15 cellular contexts compared by ENCODE assay signal in the genomic region with DNA sequence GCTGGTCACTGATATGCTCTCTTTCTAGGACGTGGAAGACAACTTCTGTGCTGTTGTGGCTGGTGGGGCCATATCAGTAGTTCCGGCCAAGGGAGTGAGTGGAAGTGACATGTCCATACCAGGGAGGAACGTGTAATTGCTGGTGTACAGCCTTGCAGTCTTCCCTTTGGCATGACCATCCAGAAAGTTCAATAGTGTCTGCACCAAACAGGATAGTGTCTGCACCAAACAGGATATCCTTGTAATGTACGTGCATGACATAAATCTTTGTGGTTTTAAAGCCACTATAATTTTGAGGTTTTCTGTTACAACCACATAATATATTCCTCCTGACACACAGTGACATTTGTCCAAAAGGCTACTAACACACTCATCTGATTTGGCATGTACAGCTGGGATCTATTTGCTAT. TPM values are rescaled to one million over a fixed set of nuclear protein-coding genes. Genes with fewer than 3 reads are reported as not detected.
DNase-seq lines count a peak whose midpoint lies in the region; ATAC-seq, FAIRE-seq and TF ChIP-seq lines count a peak whose summit lies in the region.
"Had no signal": no experiment of that assay in that cellular context is flagged by ENCODE, and none has a peak within 500 bp of the region (broad histone marks: within the 10 kb centered on the region; RNA-seq: fewer than 3 reads in every experiment).

No MANE protein-coding gene starts in this region.

- H3K4me1 ChIP-seq in right lobe of liver (no peaks in the 10 kb centered on the region), HepG2 (ENCODE audit: insufficient read depth, low read length) (no peaks in the 10 kb centered on the region), upper lobe of right lung (peaks cover 3% of the 10 kb centered on the region), GM23338 (ENCODE audit: insufficient read depth) (no peaks in the 10 kb centered on the region; the same call in 1 of the 2 replicates), HAP-1 (no peaks in the 10 kb centered on the region)

- no peak for TF ChIP-seq CTCF in right lobe of liver (IDR thresholded peaks at IDR 0.05)
- TF ChIP-seq CTCF in HepG2 (CRISPR knock-in tag; IDR thresholded peaks at IDR 0.05) = no peak
- TF ChIP-seq CTCF in upper lobe of right lung (IDR thresholded peaks at IDR 0.05) = no peak
- TF ChIP-seq CTCF in GM23338 (conservative IDR thresholded peaks at IDR 0.05; ENCODE audit: low read depth in 2 of 2) = no peak

- H2AFZ ChIP-seq in HepG2 (ENCODE audit: low read length) (no peak overlapping the region), GM23338 (no peak overlapping the region)

- no peaks in the 10 kb centered on the region for H3K9me2 ChIP-seq in GM23338 (ENCODE audit: insufficient read depth)

- H3K4me2 ChIP-seq in HepG2 (ENCODE audit: low read depth, low read length) (no peak overlapping the region), GM23338 (no peak overlapping the region)

- H3K36me3 ChIP-seq in right lobe of liver = peaks cover 0 to 36% (median 12%) of the 10 kb centered on the region in 4 donors
- peaks cover 5 to 33% of the 10 kb centered on the region in 2 experiments for H3K36me3 ChIP-seq in HepG2 (replicated peaks in 1 of 2; ENCODE audit: control insufficient read depth in 1 of 2, insufficient read depth in 2 of 2, low read length in 2 of 2)
- H3K36me3 ChIP-seq in upper lobe of right lung = peaks cover 43% of the 10 kb centered on the region
- H3K36me3 ChIP-seq in GM23338 (ENCODE audit: insufficient read depth) = no peaks in the 10 kb centered on the region
- peaks cover 44% of the 10 kb centered on the region for H3K36me3 ChIP-seq in HAP-1 (replicated peaks)

- TF ChIP-seq EP300 in HepG2 (IDR thresholded peaks at IDR 0.05; ENCODE audit: low read depth in 2 of 2, low read length in 2 of 2) (no peak), HepG2 (CRISPR knock-in tag; IDR thresholded peaks at IDR 0.05; ENCODE audit: borderline replicate concordance) (no peak)

- WGBS in right lobe of liver (ENCODE audit: insufficient coverage, low coverage, low lambda C conversion rate, missing lambda C conversion rate) = 38% methylated on average over 3 of the region's 4 CpGs
- 87% methylated on average over 4 of the region's 4 CpGs for WGBS in HepG2 (ENCODE audit: low lambda C conversion rate)

- H3K79me2 ChIP-seq in HepG2 (ENCODE audit: insufficient read depth, low read length) (no peaks in the 10 kb centered on the region), GM23338 (replicated peaks; ENCODE audit: insufficient read depth) (no peaks in the 10 kb centered on the region)

- H3K27me3 ChIP-seq in right lobe of liver = no peaks in the 10 kb centered on the region
- H3K27me3 ChIP-seq in HepG2 (ENCODE audit: control insufficient read depth in 1 of 2, insufficient read depth in 2 of 2, low read length in 2 of 2) = no peaks in the 10 kb centered on the region; a peak in 1 of 5 replicates
- H3K27me3 ChIP-seq in upper lobe of right lung = no peaks in the 10 kb centered on the region
- no peaks in the 10 kb centered on the region for H3K27me3 ChIP-seq in GM23338 (ENCODE audit: insufficient read depth)
- no peaks in the 10 kb centered on the region for H3K27me3 ChIP-seq in HAP-1 (ENCODE audit: low read depth)
- H3K27me3 ChIP-seq: MG63 had no signal

- no TSS peak for BruUV-seq in HepG2 (replicated peaks; lab: Mats Ljungman, UMichigan)

- POLR2A ChIA-PET in HepG2 (lab: Yijun Ruan, JAX) = interaction anchor here (0.9 to 1.0 kb wide), 2 partner anchors 52 to 160 kb away, joined by 3 to 7 read pairs; no protein-coding TSS in a partner anchor

- in situ Hi-C loops in HepG2 (cut with HindIII; ENCODE audit: extremely low pct_ligation_motif_present, low pct_unique_long_range_greater_than_20kb) = loop anchor here (5.0 kb wide), 1 partner anchor 161 kb away; no protein-coding TSS in a partner anchor
- in situ Hi-C loops in HAP-1 (cut with MboI; ENCODE audit: low sequenced_read_pairs) = loop anchor here (10.0 to 25.0 kb wide), 2 partner anchors 158 to 831 kb away; no protein-coding TSS in a partner anchor

- FAIRE-seq in HepG2 (lab: Jason Lieb, UNC) = no peak
- FAIRE-seq: frontal cortex had no signal

- TF ChIP-seq RAD21 in HepG2 (CRISPR knock-in tag; IDR thresholded peaks at IDR 0.05) = no peak

- DNase-seq in right lobe of liver (no peak), HepG2 (ENCODE audit: low spot score) (no peak), upper lobe of right lung (no peak), GM23338 (ENCODE audit: low spot score) (no peak), HAP-1 (ENCODE audit: low spot score in 2 of 2) (no peak)
- peak; percentile 53 for DNase-seq in central memory CD4-positive, alpha-beta T cell
- DNase-seq: activated gamma-delta T cell; occipital lobe; stimulated activated CD4-positive, alpha-beta T cell treated with anti-CD3 and anti-CD28 coated beads, Interleukin-15, amount 100 ng/mL, for 24 hours; stimulated activated CD8-positive, alpha-beta memory T cell treated with anti-CD3 and anti-CD28 coated beads, Interleukin-4, amount 100 ng/mL, for 48 hours had no signal

- no peak overlapping the region for H3K4me3 ChIP-seq in right lobe of liver
- no peak overlapping the region for H3K4me3 ChIP-seq in HepG2 (replicated peaks in 1 of 3; ENCODE audit: insufficient read depth in 1 of 3, low read depth in 2 of 3, low read length in 3 of 3)
- no peak overlapping the region for H3K4me3 ChIP-seq in upper lobe of right lung
- no peak overlapping the region for H3K4me3 ChIP-seq in GM23338
- no peak overlapping the region for H3K4me3 ChIP-seq in HAP-1
- H3K4me3 ChIP-seq: MG63 had no signal

- H3K9ac ChIP-seq in HepG2 (ENCODE audit: insufficient read depth, low read depth, low read length) = no peak overlapping the region

- ATAC-seq in right lobe of liver (peak; percentile 26 to 71 (median 46)), HepG2 (no peak), HG03442 (IDR thresholded peaks at IDR 0.05; ENCODE audit: unreplicated experiment) (peak; percentile 23), upper lobe of right lung (peak; percentile 40), GM23338 (no peak), HG03159 (IDR thresholded peaks at IDR 0.05; ENCODE audit: unreplicated experiment) (no peak)

- H3K27ac Mint-ChIP-seq in GM23338 = no peak overlapping the region

- peaks cover 22% of the 10 kb centered on the region; the same call in 2 of the 3 replicates for H3K36me3 Mint-ChIP-seq in GM23338 (ENCODE audit: low read depth)

- no peak overlapping the region for H3K4me3 Mint-ChIP-seq in GM23338

- H3K9me3 ChIP-seq in right lobe of liver (no peaks in the 10 kb centered on the region), HepG2 (ENCODE audit: low read length) (no peaks in the 10 kb centered on the region), upper lobe of right lung (no peaks in the 10 kb centered on the region), HAP-1 (no peaks in the 10 kb centered on the region)
- H3K9me3 ChIP-seq: MG63 had no signal

- H4K20me1 ChIP-seq in HepG2 (ENCODE audit: insufficient read depth, low read length) (0 out of 2 replicates have a peak, but pooled peaks cover 5% of the 10 kb centered on the region), GM23338 (replicated peaks; ENCODE audit: insufficient read depth) (no peaks in the 10 kb centered on the region; the same call in 1 of the 2 replicates)

- H3K4me1 Mint-ChIP-seq in GM23338 = peaks cover 14% of the 10 kb centered on the region; the same call in 2 of the 3 replicates

- TF ChIP-seq POLR2A in right lobe of liver (IDR thresholded peaks at IDR 0.05) (no peak), HepG2 (IDR thresholded peaks at IDR 0.05; ENCODE audit: insufficient read depth in 1 of 2, low read depth in 2 of 2, low read length in 2 of 2) (no peak)

- CTCF ChIA-PET in HepG2 (lab: Yijun Ruan, JAX; ENCODE audit: low intra/inter-chr PET ratio, low total read pairs) = interaction anchor here (2.1 kb wide), 1 partner anchor 160 kb away, joined by 27 read pairs; no protein-coding TSS in a partner anchor

- H3K27ac ChIP-seq in right lobe of liver (no peak overlapping the region), HepG2 (ENCODE audit: extremely low read length, insufficient read depth, low read length) (no peak overlapping the region), upper lobe of right lung (no peak overlapping the region), GM23338 (ENCODE audit: low read depth) (no peak overlapping the region)
- H3K27ac ChIP-seq: C4-2B had no signal

- H3K27me3 Mint-ChIP-seq in GM23338 (ENCODE audit: insufficient read depth, low read depth, poor library complexity) = peaks cover 2% of the 10 kb centered on the region

- H3F3A ChIP-seq in GM23338 (replicated peaks; ENCODE audit: low read depth) = no peaks in the 10 kb centered on the region

- intact Hi-C loops in right lobe of liver (cut with DNase I) = no loop called here
- intact Hi-C loops in HepG2 (cut with micrococcal nuclease; ENCODE audit: unreplicated experiment) = loop anchor here (1.0 to 5.0 kb wide), 5 partner anchors 52 to 831 kb away; partner anchors contain the start of genes RNF145 and UBLCP1
- intact Hi-C loops in upper lobe of right lung (cut with DNase I) = no loop called here

- H3K9me3 Mint-ChIP-seq in GM23338 = no peaks in the 10 kb centered on the region

RNA-seq across cellular contexts. Expression of gene RNF145, which starts 52.9 kb away (rescaled TPM):
- total RNA-seq in right lobe of liver (10 to 100 TPM in 5 of 6 experiments, 1 to 10 TPM in 1; 7.2 to 20.9 (median 10.6) TPM), HepG2 (2016; rRNA removed; fragmentation: Illumina TruSeq; extraction: Trizol) (17.5 and 24.6 TPM in 2 replicates), upper lobe of right lung (220 TPM)
- total RNA-seq in HepG2 (2016; cell fraction: cytosol; rRNA removed; fragmentation: Illumina TruSeq; extraction: Trizol; ENCODE audit: low read depth) = 8.6 and 11.6 TPM in 2 replicates
- total RNA-seq in HepG2 (2016; cell fraction: insoluble cytoplasmic fraction; rRNA removed; fragmentation: Illumina TruSeq; extraction: Trizol) = 16.8 and 25.9 TPM in 2 replicates
- total RNA-seq in HepG2 (2016; cell fraction: membrane; rRNA removed; fragmentation: Illumina TruSeq; extraction: Trizol) = 22.1 and 23.1 TPM in 2 replicates
- 26.1 and 27.7 TPM in 2 replicates for total RNA-seq in HepG2 (2016; cell fraction: nucleus; rRNA removed; fragmentation: Illumina TruSeq; extraction: Trizol)
- polyA plus RNA-seq in HepG2 (2011; rRNA removed) (21.8 and 24.6 TPM in 2 replicates), GM23338 (2016; fragmentation: Nextera tagmentation; extraction: Ambion mirVana) (15.6 and 16.4 TPM in 2 replicates)
- polyA plus RNA-seq in HepG2 (2011; cell fraction: cytosol; rRNA removed) = 7.3 and 15.5 TPM in 2 replicates
- 19.7 and 20.4 TPM in 2 replicates for polyA plus RNA-seq in HepG2 (2011; cell fraction: nucleus; rRNA removed)
- 22.5 and 23.9 TPM in 2 replicates for polyA plus RNA-seq in HepG2 (2012)
- 23.7 and 24.5 TPM in 2 replicates for polyA plus RNA-seq in HepG2 (2016; cell fraction: cytosol; fragmentation: Illumina TruSeq; extraction: Trizol; ENCODE audit: low read depth)
- 17.6 and 19.8 TPM in 2 replicates for polyA plus RNA-seq in HepG2 (2016; cell fraction: insoluble cytoplasmic fraction; fragmentation: Illumina TruSeq; extraction: Trizol; ENCODE audit: low read depth)
- 26.8 and 29.2 TPM in 2 replicates for polyA plus RNA-seq in HepG2 (2016; cell fraction: membrane; fragmentation: Illumina TruSeq; extraction: Trizol; ENCODE audit: low read depth)
- 37.0 and 40.9 TPM in 2 replicates for polyA plus RNA-seq in HepG2 (2016; cell fraction: nucleus; fragmentation: Illumina TruSeq; extraction: Trizol; ENCODE audit: insufficient read depth, low read depth)
- 14.3 and 35.2 TPM in 2 replicates for polyA minus RNA-seq in HepG2 (2011; rRNA and poly(A)+ RNA removed; ENCODE audit: low replicate concordance)
- 9.7 and 12.7 TPM in 2 replicates for polyA minus RNA-seq in HepG2 (2011; cell fraction: cytosol; rRNA and poly(A)+ RNA removed)
- polyA minus RNA-seq in HepG2 (2011; cell fraction: nucleus; rRNA and poly(A)+ RNA removed) = 37.2 and 37.9 TPM in 2 replicates
- total RNA-seq in GM23338 (2014; rRNA removed; shearing (Covaris generic)) = 37.1 and 43.5 TPM in 2 replicates

RNA-seq across cellular contexts. Expression of gene EBF1, which starts 56.7 kb away (rescaled TPM):
- total RNA-seq in right lobe of liver (under 1 TPM; 0.06 to 0.51 (median 0.26) TPM), HepG2 (2016; rRNA removed; fragmentation: Illumina TruSeq; extraction: Trizol) (not detected in 2 replicates), upper lobe of right lung (8.9 TPM)
- total RNA-seq in HepG2 (2016; cell fraction: cytosol; rRNA removed; fragmentation: Illumina TruSeq; extraction: Trizol; ENCODE audit: low read depth) = not detected in 2 replicates
- not detected in 2 replicates for total RNA-seq in HepG2 (2016; cell fraction: insoluble cytoplasmic fraction; rRNA removed; fragmentation: Illumina TruSeq; extraction: Trizol)
- total RNA-seq in HepG2 (2016; cell fraction: membrane; rRNA removed; fragmentation: Illumina TruSeq; extraction: Trizol) = not detected in 2 replicates
- not detected in 2 replicates for total RNA-seq in HepG2 (2016; cell fraction: nucleus; rRNA removed; fragmentation: Illumina TruSeq; extraction: Trizol)
- polyA plus RNA-seq in HepG2 (2011; rRNA removed) (not detected in 2 replicates), GM23338 (2016; fragmentation: Nextera tagmentation; extraction: Ambion mirVana) (0.28 and 0.53 TPM in 2 replicates)
- polyA plus RNA-seq in HepG2 (2011; cell fraction: cytosol; rRNA removed) = not detected in 2 replicates
- not detected in 2 replicates for polyA plus RNA-seq in HepG2 (2011; cell fraction: nucleus; rRNA removed)
- polyA plus RNA-seq in HepG2 (2012) = not detected in 2 replicates
- polyA plus RNA-seq in HepG2 (2016; cell fraction: cytosol; fragmentation: Illumina TruSeq; extraction: Trizol; ENCODE audit: low read depth) = not detected in 2 replicates
- not detected in 2 replicates for polyA plus RNA-seq in HepG2 (2016; cell fraction: insoluble cytoplasmic fraction; fragmentation: Illumina TruSeq; extraction: Trizol; ENCODE audit: low read depth)
- not detected in 2 replicates for polyA plus RNA-seq in HepG2 (2016; cell fraction: membrane; fragmentation: Illumina TruSeq; extraction: Trizol; ENCODE audit: low read depth)
- not detected in 2 replicates for polyA plus RNA-seq in HepG2 (2016; cell fraction: nucleus; fragmentation: Illumina TruSeq; extraction: Trizol; ENCODE audit: insufficient read depth, low read depth)
- polyA minus RNA-seq in HepG2 (2011; rRNA and poly(A)+ RNA removed; ENCODE audit: low replicate concordance) = 0.14 TPM in 1 of 2 replicates, not detected in the other
- not detected in 2 replicates for polyA minus RNA-seq in HepG2 (2011; cell fraction: cytosol; rRNA and poly(A)+ RNA removed)
- not detected in 2 replicates for polyA minus RNA-seq in HepG2 (2011; cell fraction: nucleus; rRNA and poly(A)+ RNA removed)
- 0.38 TPM in 1 of 2 replicates, not detected in the other for total RNA-seq in GM23338 (2014; rRNA removed; shearing (Covaris generic))

Comparison
In these comparisons a context has a peak if more than half of its experiments do, and no peak if none do; other contexts are left out.
1. ATAC-seq: peak in right lobe of liver (4 of 4), HG03442 (single experiment) and upper lobe of right lung (single experiment); none in HepG2 (single experiment), GM23338 (single experiment) and HG03159 (single experiment).